In the genomic region with DNA sequence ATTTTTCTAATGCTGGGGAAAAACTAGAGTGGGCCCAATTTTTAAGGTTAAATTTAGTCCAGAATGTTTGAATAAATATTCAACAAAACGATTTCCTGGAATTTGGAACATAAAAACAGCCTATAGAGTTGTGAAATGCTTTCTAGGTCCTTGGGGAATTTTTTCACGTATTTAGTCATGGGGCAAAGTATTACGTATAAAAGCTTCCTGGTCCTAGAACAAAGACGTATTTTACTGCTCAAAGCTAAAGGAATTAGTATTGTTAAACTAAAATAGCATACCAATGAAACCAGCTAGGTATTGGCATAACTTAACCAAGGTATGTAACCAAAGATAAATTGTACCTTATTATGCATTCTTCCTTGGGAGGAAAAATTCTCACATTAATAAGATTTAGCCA, we compare ENCODE assay signal across 8 cellular contexts. TPM values are rescaled to one million over a fixed set of nuclear protein-coding genes. Genes with fewer than 3 reads are reported as not detected.
A peak's percentile ranks its signal among the peaks of the same experiment; 100 is the strongest.
DNase-seq lines count a peak whose midpoint lies in the region; ATAC-seq and TF ChIP-seq lines count a peak whose summit lies in the region.

No MANE protein-coding gene starts in this region.

- peaks cover 0 to 26% (median 0%) of the 10 kb centered on the region in 11 experiments; a peak in 7 of 22 replicates for H4K20me1 ChIP-seq in BLaER1 treated with 17β-estradiol and CSF1 and Interleukin-3, amounts not matched to agents 10 nM and 100 nM

- peaks cover 16 to 39% (median 25%) of the 10 kb centered on the region in 10 experiments for H3K4me1 ChIP-seq in BLaER1 treated with 17β-estradiol and CSF1 and Interleukin-3, amounts not matched to agents 10 nM and 100 nM

- DNase-seq in LHCN-M2 (ENCODE audit: low read depth), result peak; percentile 46
- DNase-seq in dermis microvascular lymphatic vessel endothelial cell (ENCODE audit: low read depth in 2 of 2), result peak; percentile 65 to 67
- DNase-seq in natural killer cell, result no peak
- no peak for DNase-seq in iPS-NIHi7 (ENCODE audit: extremely low spot score)
- no peak for DNase-seq in GM10266 (ENCODE audit: extremely low spot score)
- no peak for DNase-seq in Ammon's horn (ENCODE audit: low spot score)

- H3K4me3 Mint-ChIP-seq in natural killer cell, result peak overlapping the region; percentile 95

- intact Hi-C loops in natural killer cell (cut with micrococcal nuclease), result no loop called here

- H3K4me3 ChIP-seq in BLaER1 treated with 17β-estradiol and CSF1 and Interleukin-3, amounts not matched to agents 10 nM and 100 nM, result peak overlapping the region; percentile 74 to 95 (median 89)

- H3K27ac Mint-ChIP-seq in natural killer cell, result peak overlapping the region; percentile 65 to 84

- peaks cover 0 to 23% (median 4%) of the 10 kb centered on the region in 11 experiments; a peak in 6 of 22 replicates for H3K36me3 ChIP-seq in BLaER1 treated with 17β-estradiol and CSF1 and Interleukin-3, amounts not matched to agents 10 nM and 100 nM

- H3K4me1 Mint-ChIP-seq in natural killer cell, result peaks cover 13 to 35% of the 10 kb centered on the region in 2 donors

- ATAC-seq in natural killer cell (no peak), GM18870 (IDR thresholded peaks at IDR 0.05; ENCODE audit: unreplicated experiment) (no peak)

- peak overlapping the region; percentile 83 to 96 (median 90) for H3K4me2 ChIP-seq in BLaER1 treated with 17β-estradiol and CSF1 and Interleukin-3, amounts not matched to agents 10 nM and 100 nM

- no peaks in the 10 kb centered on the region for H3K27me3 ChIP-seq in BLaER1 treated with 17β-estradiol and CSF1 and Interleukin-3, amounts not matched to agents 10 nM and 100 nM

- TF ChIP-seq CTCF in natural killer cell (IDR thresholded peaks at IDR 0.05), result no peak
- TF ChIP-seq CTCF in GM10266 (IDR thresholded peaks at IDR 0.05; ENCODE audit: control insufficient read depth, insufficient read depth, low read depth, missing control alignments), result no peak

- H3K9ac ChIP-seq in BLaER1 treated with 17β-estradiol and CSF1 and Interleukin-3, amounts not matched to agents 10 nM and 100 nM, result peak overlapping the region; percentile 90 to 97 (median 93); a peak in 21 of 22 replicates

- peaks cover 0 to 24% (median 7%) of the 10 kb centered on the region in 11 experiments; a peak in 12 of 22 replicates for H3K9me3 ChIP-seq in BLaER1 treated with 17β-estradiol and CSF1 and Interleukin-3, amounts not matched to agents 10 nM and 100 nM (replicated peaks in 1 of 11)

- no peaks in the 10 kb centered on the region for H3K36me3 Mint-ChIP-seq in natural killer cell

- H3K27me3 Mint-ChIP-seq in natural killer cell (ENCODE audit: low read depth in 2 of 2), result peaks cover 7 to 11% of the 10 kb centered on the region in 2 donors

- H3K9me3 Mint-ChIP-seq in natural killer cell, result no peaks in the 10 kb centered on the region

- H3K27ac ChIP-seq in BLaER1 treated with 17β-estradiol and CSF1 and Interleukin-3, amounts not matched to agents 10 nM and 100 nM, result peak overlapping the region; percentile 84 to 94 (median 88); a peak in 20 of 22 replicates

RNA-seq across cellular contexts. Expression of a gene that starts 1.6 kb away (rescaled TPM):
- total RNA-seq in LHCN-M2 (2014; rRNA removed) (5.5 and 8.8 TPM in 2 replicates), dermis microvascular lymphatic vessel endothelial cell (27.0 and 42.4 TPM in 2 replicates), natural killer cell (10 to 100 TPM; 14.7 to 25.2 (median 19.0) TPM)
- 12.9 TPM for polyA plus RNA-seq in LHCN-M2 (2012)

Comparison
In these comparisons a context has a peak if more than half of its experiments do, and no peak if none do; other contexts are left out.
1. DNase-seq: peak in LHCN-M2 (single experiment) and dermis microvascular lymphatic vessel endothelial cell (2 of 2); none in natural killer cell (single experiment), iPS-NIHi7 (single experiment), GM10266 (single experiment) and Ammon's horn (single experiment).